ENCODE assay signal across 8 cellular contexts in the genomic region with DNA sequence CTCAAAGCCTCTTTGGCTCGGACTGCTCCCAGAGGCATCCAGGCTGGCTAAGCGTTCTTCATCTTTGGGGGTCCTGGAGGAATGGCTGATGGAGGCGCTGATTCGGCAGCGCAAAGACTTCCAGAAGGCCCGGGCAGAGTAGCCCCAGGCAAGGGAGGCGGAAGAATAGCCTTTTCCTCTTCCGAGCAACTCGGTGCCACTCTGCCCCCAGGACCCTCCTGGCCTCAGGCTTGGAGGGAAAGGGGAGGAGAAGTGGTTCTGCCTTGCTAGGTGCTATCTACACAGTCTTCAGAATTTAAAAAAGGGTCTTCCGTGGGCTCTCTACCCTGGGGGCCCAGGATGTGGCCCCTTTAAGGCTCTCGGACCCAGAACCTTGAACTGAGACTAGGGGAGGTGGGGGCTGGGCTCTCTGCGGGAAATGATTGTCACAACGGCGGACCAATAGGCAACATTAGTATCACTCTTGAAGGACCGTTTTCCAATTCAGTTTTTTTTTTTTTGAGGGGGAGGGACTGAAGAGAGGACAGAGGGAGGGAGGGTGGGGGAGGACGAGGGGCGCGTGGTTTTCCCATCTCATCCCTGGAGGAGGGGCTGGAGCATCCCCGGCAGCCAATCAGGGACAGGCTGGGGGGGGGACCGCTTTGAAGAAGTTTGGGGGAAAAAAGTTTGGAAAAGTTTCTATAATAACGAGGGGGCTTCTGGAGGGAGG. TPM values are rescaled to one million over a fixed set of nuclear protein-coding genes. Genes with fewer than 3 reads are reported as not detected.
DNase-seq lines count a peak whose midpoint lies in the region; ATAC-seq, FAIRE-seq and TF ChIP-seq lines count a peak whose summit lies in the region.

A gene (plus strand): TSS at position 679 of the 709 bp plus-strand sequence. CDS start 157 bp downstream, outside the sequence.

- DNase-seq in Calu3: peak; percentile 37
- DNase-seq in NCI-H2196 (lab: John Stamatoyannopoulos, UW; ENCODE audit: unreplicated experiment): peak; percentile 60
- DNase-seq in amniotic epithelial cell (ENCODE audit: low read depth): peak; percentile 96
- no peak for DNase-seq in cardiac septum (ENCODE audit: low spot score)
- DNase-seq in pancreas: peak in 4 of 6 donors; percentile 47 to 73 (median 69)
- DNase-seq in GF-D8 (lab: John Stamatoyannopoulos, UW): no peak

- H3K4me1 Mint-ChIP-seq in Calu3 (ENCODE audit: low read depth, unreplicated experiment): peaks cover 11% of the 10 kb centered on the region

- H3K9me3 ChIP-seq in HEK293 (ENCODE audit: control insufficient read depth, insufficient read depth, low read depth, low read length): no peaks in the 10 kb centered on the region
- no peaks in the 10 kb centered on the region for H3K9me3 ChIP-seq in pancreas

- TF ChIP-seq CTCF in Calu3 (IDR thresholded peaks at IDR 0.05; ENCODE audit: unreplicated experiment): no peak
- TF ChIP-seq CTCF in HEK293 (tag by site-specific recombination; IDR thresholded peaks at IDR 0.05): no peak
- TF ChIP-seq CTCF in pancreas (IDR thresholded peaks at IDR 0.05): no peak

- H3K27ac ChIP-seq in HEK293 (ENCODE audit: extremely low read depth, low read depth, low read length) (peak within 1 kb of the TSS; percentile 97), pancreas (peak within 1 kb of the TSS; percentile 77 to 92 (median 88))

- peak; percentile 8 to 22 (median 16) for ATAC-seq in pancreas
- no peak for ATAC-seq in GM21360 (IDR thresholded peaks at IDR 0.05; ENCODE audit: unreplicated experiment)

- CTCF ChIA-PET in Calu3 (lab: Charles Lee): no interaction called here
- CTCF ChIA-PET in HEK293 (lab: Yijun Ruan, JAX): interaction anchor here (1.0 kb wide), 1 partner anchor 34 kb away, joined by 3 read pairs; no protein-coding TSS in a partner anchor

- WGBS in pancreas, 2 donors: 9 to 11% methylated on average over 21 of the region's 21 CpGs

- H3K27me3 Mint-ChIP-seq in Calu3 (ENCODE audit: unreplicated experiment): no peaks in the 10 kb centered on the region

- BruUV-seq in Calu3 (replicated peaks; lab: Mats Ljungman, UMichigan): no TSS peak

- no peaks in the 10 kb centered on the region for H3K27me3 ChIP-seq in pancreas

- POLR2A ChIA-PET in HEK293 (lab: Yijun Ruan, JAX): no interaction called here

- intact Hi-C loops in Calu3 (cut with micrococcal nuclease; ENCODE audit: unreplicated experiment) (loop anchor here (5.0 kb wide), 1 partner anchor 35 kb away; no protein-coding TSS in a partner anchor), cardiac septum (cut with DNase I) (loop anchor here (2.0 kb wide), 2 partner anchors 31 to 33 kb away; a partner anchor contains a TSS), pancreas (cut with DNase I) (no loop called here)

- H3K4me3 Mint-ChIP-seq in Calu3 (ENCODE audit: low read depth, unreplicated experiment): peak within 1 kb of the TSS; percentile 66

- no peak for FAIRE-seq in pancreas (lab: Jason Lieb, UNC)

- peak within 1 kb of the TSS; percentile 69 for H3K27ac Mint-ChIP-seq in Calu3 (ENCODE audit: unreplicated experiment)

- H3K36me3 ChIP-seq in HEK293 (ENCODE audit: control insufficient read depth in 2 of 2, insufficient read depth in 1 of 2, low read length in 2 of 2) (peaks cover 0 to 28% of the 10 kb centered on the region in 2 experiments; a peak in 2 of 3 replicates), pancreas (no peaks in the 10 kb centered on the region)

- H3K36me3 Mint-ChIP-seq in Calu3 (ENCODE audit: insufficient read depth, unreplicated experiment): peaks cover 32% of the 10 kb centered on the region

- peak within 1 kb of the TSS; percentile 39 for H3K4me3 ChIP-seq in HEK293 (ENCODE audit: low read depth, low read length)
- H3K4me3 ChIP-seq in pancreas: peak within 1 kb of the TSS; percentile 26 to 53 (median 36)

- H3K9me3 Mint-ChIP-seq in Calu3 (ENCODE audit: low read depth, unreplicated experiment): no peaks in the 10 kb centered on the region

- H3K4me1 ChIP-seq in HEK293 (ENCODE audit: control insufficient read depth, insufficient read depth, low read length) (peaks cover 17% of the 10 kb centered on the region), pancreas (peaks cover 0 to 15% (median 0%) of the 10 kb centered on the region in 3 donors)

TF ChIP-seq in HEK293, 187 proteins besides CTCF, POLR2A, EP300 and RAD21 (continues in another document):
- TF ChIP-seq YY2 (tag by site-specific recombination; IDR thresholded peaks at IDR 0.05) (no peak), ZNF394 (tag by site-specific recombination; IDR thresholded peaks at IDR 0.05; ENCODE audit: borderline replicate concordance) (0 out of 2 replicates have a peak, but pooled peaks have one; percentile 12), ZNF473 (tag by site-specific recombination; IDR thresholded peaks at IDR 0.05) (no peak), ZBTB21 (tag by site-specific recombination; IDR thresholded peaks at IDR 0.05) (0 out of 2 replicates have a peak, but pooled peaks have one; percentile 7), ZNF121 (tag by site-specific recombination; IDR thresholded peaks at IDR 0.05) (no peak), ZNF560 (tag by site-specific recombination; IDR thresholded peaks at IDR 0.05; ENCODE audit: borderline replicate concordance) (no peak), KLF16 (tag by site-specific recombination; IDR thresholded peaks at IDR 0.05) (peak; percentile 13; the same call in 1 of the 2 replicates), SCRT2 (tag by site-specific recombination; IDR thresholded peaks at IDR 0.05) (no peak), ZFP3 (tag by site-specific recombination; IDR thresholded peaks at IDR 0.05; ENCODE audit: low read depth) (no peak), HOXA7 (CRISPR knock-in tag; IDR thresholded peaks at IDR 0.05; ENCODE audit: borderline replicate concordance) (no peak), ZNF341 (tag by site-specific recombination; IDR thresholded peaks at IDR 0.05; ENCODE audit: low read depth) (peak; percentile 91), ZNF785 (tag by site-specific recombination; IDR thresholded peaks at IDR 0.05) (no peak), ZSCAN30 (tag by site-specific recombination; IDR thresholded peaks at IDR 0.05) (no peak), ZNF416 (tag by site-specific recombination; IDR thresholded peaks at IDR 0.05) (no peak), ZNF747 (tag by site-specific recombination; IDR thresholded peaks at IDR 0.05) (no peak), ZNF324 (tag by site-specific recombination; IDR thresholded peaks at IDR 0.05) (no peak), ZNF600 (tag by site-specific recombination; IDR thresholded peaks at IDR 0.05) (no peak), ZBTB7A (tag by site-specific recombination; IDR thresholded peaks at IDR 0.05; ENCODE audit: low read depth) (no peak), ZNF146 (tag by site-specific recombination; IDR thresholded peaks at IDR 0.05) (no peak), ZNF510 (tag by site-specific recombination; IDR thresholded peaks at IDR 0.05; ENCODE audit: insufficient replicate concordance) (no peak)
- TF ChIP-seq, protein P1, sequence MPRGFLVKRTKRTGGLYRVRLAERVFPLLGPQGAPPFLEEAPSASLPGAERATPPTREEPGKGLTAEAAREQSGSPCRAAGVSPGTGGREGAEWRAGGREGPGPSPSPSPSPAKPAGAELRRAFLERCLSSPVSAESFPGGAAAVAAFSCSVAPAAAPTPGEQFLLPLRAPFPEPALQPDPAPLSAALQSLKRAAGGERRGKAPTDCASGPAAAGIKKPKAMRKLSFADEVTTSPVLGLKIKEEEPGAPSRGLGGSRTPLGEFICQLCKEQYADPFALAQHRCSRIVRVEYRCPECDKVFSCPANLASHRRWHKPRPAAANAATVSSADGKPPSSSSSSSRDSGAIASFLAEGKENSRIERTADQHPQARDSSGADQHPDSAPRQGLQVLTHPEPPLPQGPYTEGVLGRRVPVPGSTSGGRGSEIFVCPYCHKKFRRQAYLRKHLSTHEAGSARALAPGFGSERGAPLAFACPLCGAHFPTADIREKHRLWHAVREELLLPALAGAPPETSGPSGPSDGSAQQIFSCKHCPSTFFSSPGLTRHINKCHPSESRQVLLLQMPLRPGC (tag by site-specific recombination; IDR thresholded peaks at IDR 0.05): 0 out of 2 replicates have a peak, but pooled peaks have one; percentile 6
- TF ChIP-seq, protein P2, sequence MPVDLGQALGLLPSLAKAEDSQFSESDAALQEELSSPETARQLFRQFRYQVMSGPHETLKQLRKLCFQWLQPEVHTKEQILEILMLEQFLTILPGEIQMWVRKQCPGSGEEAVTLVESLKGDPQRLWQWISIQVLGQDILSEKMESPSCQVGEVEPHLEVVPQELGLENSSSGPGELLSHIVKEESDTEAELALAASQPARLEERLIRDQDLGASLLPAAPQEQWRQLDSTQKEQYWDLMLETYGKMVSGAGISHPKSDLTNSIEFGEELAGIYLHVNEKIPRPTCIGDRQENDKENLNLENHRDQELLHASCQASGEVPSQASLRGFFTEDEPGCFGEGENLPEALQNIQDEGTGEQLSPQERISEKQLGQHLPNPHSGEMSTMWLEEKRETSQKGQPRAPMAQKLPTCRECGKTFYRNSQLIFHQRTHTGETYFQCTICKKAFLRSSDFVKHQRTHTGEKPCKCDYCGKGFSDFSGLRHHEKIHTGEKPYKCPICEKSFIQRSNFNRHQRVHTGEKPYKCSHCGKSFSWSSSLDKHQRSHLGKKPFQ (tag by site-specific recombination; IDR thresholded peaks at IDR 0.05): no peak
- TF ChIP-seq, protein P3, sequence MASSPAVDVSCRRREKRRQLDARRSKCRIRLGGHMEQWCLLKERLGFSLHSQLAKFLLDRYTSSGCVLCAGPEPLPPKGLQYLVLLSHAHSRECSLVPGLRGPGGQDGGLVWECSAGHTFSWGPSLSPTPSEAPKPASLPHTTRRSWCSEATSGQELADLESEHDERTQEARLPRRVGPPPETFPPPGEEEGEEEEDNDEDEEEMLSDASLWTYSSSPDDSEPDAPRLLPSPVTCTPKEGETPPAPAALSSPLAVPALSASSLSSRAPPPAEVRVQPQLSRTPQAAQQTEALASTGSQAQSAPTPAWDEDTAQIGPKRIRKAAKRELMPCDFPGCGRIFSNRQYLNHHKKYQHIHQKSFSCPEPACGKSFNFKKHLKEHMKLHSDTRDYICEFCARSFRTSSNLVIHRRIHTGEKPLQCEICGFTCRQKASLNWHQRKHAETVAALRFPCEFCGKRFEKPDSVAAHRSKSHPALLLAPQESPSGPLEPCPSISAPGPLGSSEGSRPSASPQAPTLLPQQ (tag by site-specific recombination; IDR thresholded peaks at IDR 0.05): peak; percentile 99

RNA-seq across cellular contexts. Expression of the gene that starts here (rescaled TPM):
- total RNA-seq in Calu3 (2022) (10.7 and 12.8 TPM in 2 replicates), cardiac septum (13.3 TPM), pancreas (10 to 100 TPM in 3 of 6 donors, 1 to 10 TPM in 3; 3.3 to 27.5 (median 10.5) TPM)
- polyA plus RNA-seq in pancreas: 10 to 100 TPM; 77.0 to 97.9 TPM

Comparison
In these comparisons a context has a peak if more than half of its experiments do, and no peak if none do; other contexts are left out.
1. DNase-seq: peak in Calu3 (single experiment), NCI-H2196 (single experiment), amniotic epithelial cell (single experiment) and pancreas (4 of 6); none in cardiac septum (single experiment) and GF-D8 (single experiment).
2. intact Hi-C loops: an anchor here in Calu3 (5.0 kb wide) and cardiac septum (2.0 kb wide); none called in pancreas.